11 cellular contexts compared by ENCODE assay signal in the genomic region with DNA sequence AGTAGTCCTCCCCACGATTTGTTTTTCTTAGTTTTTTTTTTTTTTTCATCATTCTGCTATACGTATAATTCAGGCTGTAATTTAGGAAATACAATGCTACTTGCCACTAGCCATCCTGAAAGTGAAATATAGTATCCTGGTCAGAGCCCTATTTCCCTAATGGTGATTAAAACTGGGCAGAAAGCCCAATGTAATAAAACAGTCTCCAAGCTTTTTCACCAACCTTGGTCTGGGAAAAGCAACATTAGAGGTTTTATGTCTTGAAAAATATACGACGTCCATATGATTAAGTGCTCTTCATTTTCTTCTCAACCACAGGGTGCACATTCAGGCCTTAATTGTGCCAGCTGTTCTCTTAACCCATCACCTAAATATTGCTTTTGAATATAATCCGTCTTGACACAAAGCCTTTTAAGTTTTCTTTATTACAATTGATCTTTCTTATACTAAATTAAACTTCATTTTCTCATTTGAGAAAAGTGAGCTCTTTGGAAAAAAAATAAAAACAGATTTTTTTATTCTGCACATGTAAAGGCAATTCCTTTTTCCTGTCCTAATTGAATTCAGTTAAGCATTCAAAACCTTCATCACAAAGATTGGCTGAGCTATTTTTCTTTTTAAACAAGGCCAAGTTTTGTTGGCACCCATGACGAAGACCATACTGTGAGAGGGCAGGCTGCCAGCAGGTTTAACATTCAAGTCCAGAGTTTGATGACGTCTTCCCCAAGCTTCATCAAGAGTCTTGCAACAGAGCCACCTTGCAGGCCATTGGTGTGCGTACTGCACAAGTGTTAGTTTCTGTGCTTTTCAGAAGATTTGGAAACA. TPM values are rescaled to one million over a fixed set of nuclear protein-coding genes. Genes with fewer than 3 reads are reported as not detected.
DNase-seq lines count a peak whose midpoint lies in the region; ATAC-seq and TF ChIP-seq lines count a peak whose summit lies in the region.
"Had no signal": no experiment of that assay in that cellular context is flagged by ENCODE, and none has a peak within 500 bp of the region (broad histone marks: within the 10 kb centered on the region; RNA-seq: fewer than 3 reads in every experiment).

No MANE protein-coding gene starts in this region.

- ATAC-seq in CD4-positive, alpha-beta T cell (ENCODE audit: poor library complexity), result no peak
- no peak for ATAC-seq in HG03565 (IDR thresholded peaks at IDR 0.05; ENCODE audit: unreplicated experiment)
- no peak for ATAC-seq in stimulated activated memory B cell treated with anti-CD40 and anti-IgM and Interleukin-4, amounts not matched to agents 10 μg/mL and 1 μg/mL and 100 μg/mL, for 72 hours
- ATAC-seq: activated T-helper 17 cell treated with anti-CD3 and anti-CD28 coated beads, Interleukin-2, amount 50 U/mL, for 72 hours; esophagus mucosa had no signal

- peaks cover 8% of the 10 kb centered on the region for H3K4me1 ChIP-seq in hepatocyte (ENCODE audit: insufficient read depth)
- H3K4me1 ChIP-seq: uterus had no signal

- no peak overlapping the region for H3K27ac Mint-ChIP-seq in CD4-positive, alpha-beta T cell
- H3K27ac Mint-ChIP-seq in stimulated activated memory B cell treated with anti-CD40 and anti-IgM and Interleukin-4, amounts not matched to agents 10 μg/mL and 1 μg/mL and 100 μg/mL, for 72 hours, result no peak overlapping the region
- H3K27ac Mint-ChIP-seq: activated T-helper 17 cell treated with anti-CD3 and anti-CD28 coated beads, Interleukin-2, amount 50 U/mL, for 72 hours had no signal

- POLR2A ChIA-PET in CD4-positive, alpha-beta T cell (lab: Charles Lee), result no interaction called here

- no peaks in the 10 kb centered on the region for H3K79me2 ChIP-seq in hepatocyte

- H3K27me3 Mint-ChIP-seq in CD4-positive, alpha-beta T cell, result peaks cover 4% of the 10 kb centered on the region
- no peaks in the 10 kb centered on the region for H3K27me3 Mint-ChIP-seq in stimulated activated memory B cell treated with anti-CD40 and anti-IgM and Interleukin-4, amounts not matched to agents 10 μg/mL and 1 μg/mL and 100 μg/mL, for 72 hours
- H3K27me3 Mint-ChIP-seq: activated T-helper 17 cell treated with anti-CD3 and anti-CD28 coated beads, Interleukin-2, amount 50 U/mL, for 72 hours had no signal

- H3K4me3 ChIP-seq in hepatocyte, result no peak overlapping the region
- H3K4me3 ChIP-seq: uterus had no signal

- H3K9me3 ChIP-seq in hepatocyte (ENCODE audit: low read depth), result no peaks in the 10 kb centered on the region
- no peaks in the 10 kb centered on the region for H3K9me3 ChIP-seq in CD4-positive, alpha-beta T cell (ENCODE audit: control insufficient read depth, low read length)
- H3K9me3 ChIP-seq: uterus had no signal

- no peaks in the 10 kb centered on the region for H3K4me1 Mint-ChIP-seq in CD4-positive, alpha-beta T cell (ENCODE audit: low read depth)
- H3K4me1 Mint-ChIP-seq in stimulated activated memory B cell treated with anti-CD40 and anti-IgM and Interleukin-4, amounts not matched to agents 10 μg/mL and 1 μg/mL and 100 μg/mL, for 72 hours, result no peaks in the 10 kb centered on the region
- H3K4me1 Mint-ChIP-seq: activated T-helper 17 cell treated with anti-CD3 and anti-CD28 coated beads, Interleukin-2, amount 50 U/mL, for 72 hours had no signal

- CTCF ChIA-PET in CD4-positive, alpha-beta T cell (lab: Charles Lee), result no interaction called here

- in situ Hi-C loops in SK-MEL-5 (cut with HindIII; ENCODE audit: low pct_unique_long_range_greater_than_20kb, low sequenced_read_pairs), result no loop called here

- DNase-seq in Ammon's horn (ENCODE audit: low spot score) (peak; percentile 79), NCI-H1417 treated with DMSO at 0.1 percent for 48 hours (lab: John Stamatoyannopoulos, UW) (peak; percentile 86), SK-MEL-5 (ENCODE audit: low read depth, low spot score) (peak; percentile 26), hepatocyte (ENCODE audit: low spot score) (peak; percentile 43)
- DNase-seq in CD4-positive, alpha-beta T cell, result no peak
- DNase-seq in activated CD4-positive, CD25-positive, alpha-beta regulatory T cell treated with anti-CD3 and anti-CD28 coated beads, Interleukin-2, amount 50 U/mL, for 72 hours, result no peak

- no peak for TF ChIP-seq CTCF in hepatocyte (IDR thresholded peaks at IDR 0.05; ENCODE audit: poor library complexity)
- no peak for TF ChIP-seq CTCF in CD4-positive, alpha-beta T cell (IDR thresholded peaks at IDR 0.05)

- H3K36me3 ChIP-seq in hepatocyte (replicated peaks; ENCODE audit: insufficient read depth, low read depth), result no peaks in the 10 kb centered on the region
- H3K36me3 ChIP-seq: uterus had no signal

- WGBS in hepatocyte (ENCODE audit: low lambda C conversion rate, missing lambda C conversion rate), result 62% methylated on average over 8 of the region's 8 CpGs

- no peak overlapping the region for H3K27ac ChIP-seq in hepatocyte
- H3K27ac ChIP-seq in CD4-positive, alpha-beta T cell (ENCODE audit: low read depth, low read length), result no peak overlapping the region

- H4K20me1 ChIP-seq in hepatocyte (ENCODE audit: insufficient read depth, poor library complexity, severe bottlenecking), result no peaks in the 10 kb centered on the region

- no peaks in the 10 kb centered on the region for H3K36me3 Mint-ChIP-seq in CD4-positive, alpha-beta T cell (ENCODE audit: low read depth)
- H3K36me3 Mint-ChIP-seq in stimulated activated memory B cell treated with anti-CD40 and anti-IgM and Interleukin-4, amounts not matched to agents 10 μg/mL and 1 μg/mL and 100 μg/mL, for 72 hours, result no peaks in the 10 kb centered on the region

- no peaks in the 10 kb centered on the region for H3K27me3 ChIP-seq in hepatocyte
- H3K27me3 ChIP-seq in CD4-positive, alpha-beta T cell (ENCODE audit: control insufficient read depth, insufficient read depth, low read length), result no peaks in the 10 kb centered on the region
- H3K27me3 ChIP-seq: uterus had no signal

- no peak overlapping the region for H2AFZ ChIP-seq in hepatocyte

- H3K9me2 ChIP-seq in hepatocyte (replicated peaks; ENCODE audit: insufficient read depth), result no peaks in the 10 kb centered on the region

- intact Hi-C loops in CD4-positive, alpha-beta T cell (cut with DNase I, micrococcal nuclease), result no loop called here

- no peaks in the 10 kb centered on the region for H3K9me3 Mint-ChIP-seq in CD4-positive, alpha-beta T cell
- H3K9me3 Mint-ChIP-seq in stimulated activated memory B cell treated with anti-CD40 and anti-IgM and Interleukin-4, amounts not matched to agents 10 μg/mL and 1 μg/mL and 100 μg/mL, for 72 hours, result no peaks in the 10 kb centered on the region
- H3K9me3 Mint-ChIP-seq: activated T-helper 17 cell treated with anti-CD3 and anti-CD28 coated beads, Interleukin-2, amount 50 U/mL, for 72 hours had no signal

- H3K4me3 Mint-ChIP-seq in CD4-positive, alpha-beta T cell, result no peak overlapping the region
- H3K4me3 Mint-ChIP-seq in stimulated activated memory B cell treated with anti-CD40 and anti-IgM and Interleukin-4, amounts not matched to agents 10 μg/mL and 1 μg/mL and 100 μg/mL, for 72 hours, result no peak overlapping the region
- H3K4me3 Mint-ChIP-seq: activated T-helper 17 cell treated with anti-CD3 and anti-CD28 coated beads, Interleukin-2, amount 50 U/mL, for 72 hours had no signal

- H3K4me2 ChIP-seq in hepatocyte, result no peak overlapping the region

RNA-seq across cellular contexts. Expression of a gene that starts 52.7 kb away (rescaled TPM):
- total RNA-seq in SK-MEL-5 (2014; rRNA removed; shearing (Covaris generic)), result 2.5 and 4.2 TPM in 2 replicates
- 4.6 and 6.0 TPM in 2 replicates for polyA plus RNA-seq in SK-MEL-5 (2015; cell fraction: cytosol; rRNA removed)
- polyA plus RNA-seq in SK-MEL-5 (2015; cell fraction: nucleus; rRNA removed), result 8.3 and 8.6 TPM in 2 replicates
- total RNA-seq in hepatocyte, result 5.8 and 7.2 TPM in 2 replicates
- 4.6 and 5.8 TPM in 2 replicates for polyA plus RNA-seq in hepatocyte
- under 1 TPM; 0.16 to 0.20 TPM for total RNA-seq in CD4-positive, alpha-beta T cell

Comparison
In these comparisons a context has a peak if more than half of its experiments do, and no peak if none do; other contexts are left out.
1. DNase-seq: peak in Ammon's horn (single experiment), NCI-H1417 treated with DMSO at 0.1 percent for 48 hours (single experiment), SK-MEL-5 (single experiment) and hepatocyte (single experiment); none in CD4-positive, alpha-beta T cell (0 of 10) and activated CD4-positive, CD25-positive, alpha-beta regulatory T cell treated with anti-CD3 and anti-CD28 coated beads, Interleukin-2, amount 50 U/mL, for 72 hours (single experiment).